ENCODE assay signal across 1 cellular context in the genomic region with DNA sequence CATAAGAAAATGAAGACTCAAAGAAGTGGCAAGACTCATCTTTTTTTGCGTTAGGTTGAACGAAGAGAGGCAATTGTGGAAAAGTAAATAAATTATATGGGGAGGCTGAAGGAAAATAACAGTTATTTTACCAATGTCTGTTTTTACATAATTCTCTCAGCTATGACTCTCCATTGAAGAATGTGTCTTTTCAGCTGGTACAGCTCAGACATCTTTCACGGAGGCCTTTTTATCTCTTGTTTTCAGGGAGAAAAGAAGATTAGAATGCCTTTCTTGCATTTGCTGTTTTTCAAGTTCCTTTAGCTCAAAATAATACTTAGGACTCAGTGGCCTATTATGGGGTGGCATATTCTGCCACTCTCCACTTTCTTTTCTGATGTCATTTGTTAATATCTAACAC.
TF ChIP-seq lines count a peak whose summit lies in the region.

No MANE protein-coding gene starts in this region.

TF ChIP-seq in GM23338, 12 proteins besides CTCF, POLR2A, EP300 and RAD21 (continued from another document):
- TF ChIP-seq, protein P1, sequence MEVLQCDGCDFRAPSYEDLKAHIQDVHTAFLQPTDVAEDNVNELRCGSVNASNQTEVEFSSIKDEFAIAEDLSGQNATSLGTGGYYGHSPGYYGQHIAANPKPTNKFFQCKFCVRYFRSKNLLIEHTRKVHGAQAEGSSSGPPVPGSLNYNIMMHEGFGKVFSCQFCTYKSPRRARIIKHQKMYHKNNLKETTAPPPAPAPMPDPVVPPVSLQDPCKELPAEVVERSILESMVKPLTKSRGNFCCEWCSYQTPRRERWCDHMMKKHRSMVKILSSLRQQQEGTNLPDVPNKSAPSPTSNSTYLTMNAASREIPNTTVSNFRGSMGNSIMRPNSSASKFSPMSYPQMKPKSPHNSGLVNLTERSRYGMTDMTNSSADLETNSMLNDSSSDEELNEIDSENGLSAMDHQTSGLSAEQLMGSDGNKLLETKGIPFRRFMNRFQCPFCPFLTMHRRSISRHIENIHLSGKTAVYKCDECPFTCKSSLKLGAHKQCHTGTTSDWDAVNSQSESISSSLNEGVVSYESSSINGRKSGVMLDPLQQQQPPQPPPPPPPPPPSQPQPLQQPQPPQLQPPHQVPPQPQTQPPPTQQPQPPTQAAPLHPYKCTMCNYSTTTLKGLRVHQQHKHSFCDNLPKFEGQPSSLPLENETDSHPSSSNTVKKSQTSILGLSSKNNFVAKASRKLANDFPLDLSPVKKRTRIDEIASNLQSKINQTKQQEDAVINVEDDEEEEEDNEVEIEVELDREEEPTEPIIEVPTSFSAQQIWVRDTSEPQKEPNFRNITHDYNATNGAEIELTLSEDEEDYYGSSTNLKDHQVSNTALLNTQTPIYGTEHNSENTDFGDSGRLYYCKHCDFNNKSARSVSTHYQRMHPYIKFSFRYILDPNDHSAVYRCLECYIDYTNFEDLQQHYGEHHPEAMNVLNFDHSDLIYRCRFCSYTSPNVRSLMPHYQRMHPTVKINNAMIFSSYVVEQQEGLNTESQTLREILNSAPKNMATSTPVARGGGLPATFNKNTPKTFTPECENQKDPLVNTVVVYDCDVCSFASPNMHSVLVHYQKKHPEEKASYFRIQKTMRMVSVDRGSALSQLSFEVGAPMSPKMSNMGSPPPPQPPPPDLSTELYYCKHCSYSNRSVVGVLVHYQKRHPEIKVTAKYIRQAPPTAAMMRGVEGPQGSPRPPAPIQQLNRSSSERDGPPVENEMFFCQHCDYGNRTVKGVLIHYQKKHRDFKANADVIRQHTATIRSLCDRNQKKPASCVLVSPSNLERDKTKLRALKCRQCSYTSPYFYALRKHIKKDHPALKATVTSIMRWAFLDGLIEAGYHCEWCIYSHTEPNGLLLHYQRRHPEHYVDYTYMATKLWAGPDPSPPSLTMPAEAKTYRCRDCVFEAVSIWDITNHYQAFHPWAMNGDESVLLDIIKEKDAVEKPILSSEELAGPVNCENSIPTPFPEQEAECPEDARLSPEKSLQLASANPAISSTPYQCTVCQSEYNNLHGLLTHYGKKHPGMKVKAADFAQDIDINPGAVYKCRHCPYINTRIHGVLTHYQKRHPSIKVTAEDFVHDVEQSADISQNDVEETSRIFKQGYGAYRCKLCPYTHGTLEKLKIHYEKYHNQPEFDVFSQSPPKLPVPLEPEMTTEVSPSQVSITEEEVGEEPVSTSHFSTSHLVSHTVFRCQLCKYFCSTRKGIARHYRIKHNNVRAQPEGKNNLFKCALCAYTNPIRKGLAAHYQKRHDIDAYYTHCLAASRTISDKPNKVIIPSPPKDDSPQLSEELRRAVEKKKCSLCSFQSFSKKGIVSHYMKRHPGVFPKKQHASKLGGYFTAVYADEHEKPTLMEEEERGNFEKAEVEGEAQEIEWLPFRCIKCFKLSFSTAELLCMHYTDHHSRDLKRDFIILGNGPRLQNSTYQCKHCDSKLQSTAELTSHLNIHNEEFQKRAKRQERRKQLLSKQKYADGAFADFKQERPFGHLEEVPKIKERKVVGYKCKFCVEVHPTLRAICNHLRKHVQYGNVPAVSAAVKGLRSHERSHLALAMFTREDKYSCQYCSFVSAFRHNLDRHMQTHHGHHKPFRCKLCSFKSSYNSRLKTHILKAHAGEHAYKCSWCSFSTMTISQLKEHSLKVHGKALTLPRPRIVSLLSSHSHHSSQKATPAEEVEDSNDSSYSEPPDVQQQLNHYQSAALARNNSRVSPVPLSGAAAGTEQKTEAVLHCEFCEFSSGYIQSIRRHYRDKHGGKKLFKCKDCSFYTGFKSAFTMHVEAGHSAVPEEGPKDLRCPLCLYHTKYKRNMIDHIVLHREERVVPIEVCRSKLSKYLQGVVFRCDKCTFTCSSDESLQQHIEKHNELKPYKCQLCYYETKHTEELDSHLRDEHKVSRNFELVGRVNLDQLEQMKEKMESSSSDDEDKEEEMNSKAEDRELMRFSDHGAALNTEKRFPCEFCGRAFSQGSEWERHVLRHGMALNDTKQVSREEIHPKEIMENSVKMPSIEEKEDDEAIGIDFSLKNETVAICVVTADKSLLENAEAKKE (CRISPR knock-in tag; IDR thresholded peaks at IDR 0.05): no peak
- TF ChIP-seq EZH2 (IDR thresholded peaks at IDR 0.05; ENCODE audit: low read depth, unreplicated experiment): no peak
- TF ChIP-seq STAT1 (IDR thresholded peaks at IDR 0.05; ENCODE audit: unreplicated experiment): no peak
- TF ChIP-seq, protein P2, sequence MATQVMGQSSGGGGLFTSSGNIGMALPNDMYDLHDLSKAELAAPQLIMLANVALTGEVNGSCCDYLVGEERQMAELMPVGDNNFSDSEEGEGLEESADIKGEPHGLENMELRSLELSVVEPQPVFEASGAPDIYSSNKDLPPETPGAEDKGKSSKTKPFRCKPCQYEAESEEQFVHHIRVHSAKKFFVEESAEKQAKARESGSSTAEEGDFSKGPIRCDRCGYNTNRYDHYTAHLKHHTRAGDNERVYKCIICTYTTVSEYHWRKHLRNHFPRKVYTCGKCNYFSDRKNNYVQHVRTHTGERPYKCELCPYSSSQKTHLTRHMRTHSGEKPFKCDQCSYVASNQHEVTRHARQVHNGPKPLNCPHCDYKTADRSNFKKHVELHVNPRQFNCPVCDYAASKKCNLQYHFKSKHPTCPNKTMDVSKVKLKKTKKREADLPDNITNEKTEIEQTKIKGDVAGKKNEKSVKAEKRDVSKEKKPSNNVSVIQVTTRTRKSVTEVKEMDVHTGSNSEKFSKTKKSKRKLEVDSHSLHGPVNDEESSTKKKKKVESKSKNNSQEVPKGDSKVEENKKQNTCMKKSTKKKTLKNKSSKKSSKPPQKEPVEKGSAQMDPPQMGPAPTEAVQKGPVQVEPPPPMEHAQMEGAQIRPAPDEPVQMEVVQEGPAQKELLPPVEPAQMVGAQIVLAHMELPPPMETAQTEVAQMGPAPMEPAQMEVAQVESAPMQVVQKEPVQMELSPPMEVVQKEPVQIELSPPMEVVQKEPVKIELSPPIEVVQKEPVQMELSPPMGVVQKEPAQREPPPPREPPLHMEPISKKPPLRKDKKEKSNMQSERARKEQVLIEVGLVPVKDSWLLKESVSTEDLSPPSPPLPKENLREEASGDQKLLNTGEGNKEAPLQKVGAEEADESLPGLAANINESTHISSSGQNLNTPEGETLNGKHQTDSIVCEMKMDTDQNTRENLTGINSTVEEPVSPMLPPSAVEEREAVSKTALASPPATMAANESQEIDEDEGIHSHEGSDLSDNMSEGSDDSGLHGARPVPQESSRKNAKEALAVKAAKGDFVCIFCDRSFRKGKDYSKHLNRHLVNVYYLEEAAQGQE (IDR thresholded peaks at IDR 0.05; ENCODE audit: unreplicated experiment): no peak
- TF ChIP-seq ETS1 (IDR thresholded peaks at IDR 0.05): no peak
- TF ChIP-seq ZNF331 (CRISPR knock-in tag; IDR thresholded peaks at IDR 0.05; ENCODE audit: low read depth): no peak
- no peak for TF ChIP-seq POLR2AphosphoS5 (IDR thresholded peaks at IDR 0.05; ENCODE audit: low read depth)
- TF ChIP-seq ZNF114 (CRISPR knock-in tag; IDR thresholded peaks at IDR 0.05): no peak
